Comparison of ENCODE assay signal across 14 cellular contexts in genomic region chr20:50273601-50274491, GRCh38.
DNase-seq lines count a peak whose midpoint lies in the region; ATAC-seq, FAIRE-seq and TF ChIP-seq lines count a peak whose summit lies in the region.
"Had no signal": no experiment of that assay in that cellular context is flagged by ENCODE, and none has a peak within 500 bp of the region (broad histone marks: within the 10 kb centered on the region; RNA-seq: fewer than 3 reads in every experiment).

No MANE protein-coding gene starts in this region.

- CTCF ChIA-PET in A549 (lab: Yijun Ruan, JAX), result interaction anchor here (1.0 to 2.4 kb wide), 5 partner anchors 8 to 99 kb away, joined by 3 to 13 read pairs (median 3); no protein-coding TSS in a partner anchor

- TF ChIP-seq RAD21 in A549 (conservative IDR thresholded peaks at IDR 0.05 in 1 of 2, IDR thresholded peaks at IDR 0.05 in 1 of 2), result peak; percentile 13 to 32; a peak in 1 of 5 replicates

- POLR2A ChIA-PET in A549 (lab: Yijun Ruan, JAX), result no interaction called here

- peak overlapping the region; percentile 65 for H2AK5ac ChIP-seq in neuronal stem cell (ENCODE audit: low read depth, low read length)

- H3K4me3 ChIP-seq in A549 (no peak overlapping the region), neuronal stem cell (ENCODE audit: low read length in 2 of 2) (no peak overlapping the region)

- H3K18ac ChIP-seq in neuronal stem cell (ENCODE audit: low read length), result peak overlapping the region; percentile 60

- H2BK5ac ChIP-seq in neuronal stem cell (ENCODE audit: low read length), result no peak overlapping the region

- H3K9me3 Mint-ChIP-seq in dendritic cell treated with granulocyte-macrophage colony-stimulating factor and Interleukin-4, amounts not matched to agents 40 ng/mL and 50 ng/mL, for 4 days, result no peaks in the 10 kb centered on the region
- H3K9me3 Mint-ChIP-seq in HFFc6, result no peaks in the 10 kb centered on the region

- peak overlapping the region; percentile 77 for H3K27ac Mint-ChIP-seq in dendritic cell treated with granulocyte-macrophage colony-stimulating factor and Interleukin-4, amounts not matched to agents 40 ng/mL and 50 ng/mL, for 4 days
- no peak overlapping the region for H3K27ac Mint-ChIP-seq in HFFc6

- H3K4ac ChIP-seq in neuronal stem cell (ENCODE audit: low read length), result no peak overlapping the region

- no peaks in the 10 kb centered on the region for H3K9me3 ChIP-seq in A549
- no peaks in the 10 kb centered on the region for H3K9me3 ChIP-seq in neuronal stem cell (replicated peaks in 1 of 2; ENCODE audit: control insufficient read depth in 2 of 2, insufficient read depth in 1 of 2, low read depth in 1 of 2, low read length in 2 of 2)

- H3K27me3 ChIP-seq in neuronal stem cell (ENCODE audit: control insufficient read depth in 3 of 3, insufficient read depth in 3 of 3, low read depth in 1 of 3, low read length in 3 of 3), result peaks cover 0 to 10% (median 2%) of the 10 kb centered on the region in 3 experiments

- peaks cover 97% of the 10 kb centered on the region for H3K4me1 Mint-ChIP-seq in dendritic cell treated with granulocyte-macrophage colony-stimulating factor and Interleukin-4, amounts not matched to agents 40 ng/mL and 50 ng/mL, for 4 days (ENCODE audit: low read depth)
- peaks cover 15% of the 10 kb centered on the region for H3K4me1 Mint-ChIP-seq in HFFc6 (ENCODE audit: low read depth)

- H3K36me3 ChIP-seq in neuronal stem cell (replicated peaks in 1 of 2; ENCODE audit: control insufficient read depth in 2 of 2, insufficient read depth in 2 of 2, low read length in 2 of 2), result no peaks in the 10 kb centered on the region

- no peak overlapping the region for H3K14ac ChIP-seq in neuronal stem cell (ENCODE audit: low read length)

- DNase-seq in A549 (ENCODE audit: low read depth in 1 of 2, low spot score in 1 of 2) (peak in 1 of 2 experiments; percentile 47), NCI-H2171 (lab: John Stamatoyannopoulos, UW) (peak; percentile 35), neuronal stem cell (ENCODE audit: low spot score) (no peak), NCI-H1092 (lab: John Stamatoyannopoulos, UW) (no peak), HFFc6 (no peak), NCI-H2196 treated with DMSO at 0.1 percent for 48 hours (lab: John Stamatoyannopoulos, UW; ENCODE audit: unreplicated experiment) (no peak)
- DNase-seq: activated CD4-positive, CD25-positive, alpha-beta regulatory T cell; activated T-cell treated with anti-CD3 and anti-CD28 coated beads for 4 hours; GDM1; MM.1S; NCI-H510A had no signal

- H3K4me1 ChIP-seq in A549, result peaks cover 30% of the 10 kb centered on the region
- peaks cover 0 to 3% of the 10 kb centered on the region in 2 donors for H3K4me1 ChIP-seq in neuronal stem cell (ENCODE audit: control insufficient read depth in 2 of 2, insufficient read depth in 1 of 2, low read depth in 1 of 2, low read length in 2 of 2)

- H3K4me2 ChIP-seq in A549, result no peak overlapping the region
- no peak overlapping the region for H3K4me2 ChIP-seq in neuronal stem cell (ENCODE audit: insufficient read depth, low read length, poor library complexity, severe bottlenecking)

- H3K79me1 ChIP-seq in neuronal stem cell (ENCODE audit: low read depth, low read length), result no peaks in the 10 kb centered on the region

- H2BK15ac ChIP-seq in neuronal stem cell (ENCODE audit: low read length), result peak overlapping the region; percentile 55

- H2AFZ ChIP-seq in neuronal stem cell (ENCODE audit: low read length), result no peak overlapping the region

- H2BK12ac ChIP-seq in neuronal stem cell (ENCODE audit: low read length), result no peak overlapping the region

- H2BK120ac ChIP-seq in neuronal stem cell (ENCODE audit: low read depth, low read length), result peak overlapping the region; percentile 14

- peak overlapping the region; percentile 54 for H4K8ac ChIP-seq in neuronal stem cell (ENCODE audit: low read depth, low read length)

- no peaks in the 10 kb centered on the region for H3K27me3 Mint-ChIP-seq in dendritic cell treated with granulocyte-macrophage colony-stimulating factor and Interleukin-4, amounts not matched to agents 40 ng/mL and 50 ng/mL, for 4 days
- H3K27me3 Mint-ChIP-seq in HFFc6 (ENCODE audit: insufficient read depth), result peaks cover 15% of the 10 kb centered on the region

- no peak overlapping the region for H3K23ac ChIP-seq in neuronal stem cell (ENCODE audit: low read depth, low read length, poor library complexity)

- intact Hi-C loops in dendritic cell treated with granulocyte-macrophage colony-stimulating factor and Interleukin-4, amounts not matched to agents 40 ng/mL and 50 ng/mL, for 4 days (cut with micrococcal nuclease), result loop anchor here (2.0 to 10.0 kb wide), 3 partner anchors 33 to 83 kb away; partner anchors contain the start of gene CEBPB

- peaks cover 19% of the 10 kb centered on the region for H3K36me3 Mint-ChIP-seq in dendritic cell treated with granulocyte-macrophage colony-stimulating factor and Interleukin-4, amounts not matched to agents 40 ng/mL and 50 ng/mL, for 4 days (ENCODE audit: low read depth)
- no peaks in the 10 kb centered on the region for H3K36me3 Mint-ChIP-seq in HFFc6 (ENCODE audit: low read depth)

- H3K27ac ChIP-seq in A549 (peak overlapping the region; percentile 58 to 96), neuronal stem cell (replicated peaks; ENCODE audit: low read length) (no peak overlapping the region)
- H3K27ac ChIP-seq: epithelial cell of prostate had no signal

- TF ChIP-seq POLR2A in A549 (IDR thresholded peaks at IDR 0.05; ENCODE audit: low read length), result no peak

- H3K9ac ChIP-seq in neuronal stem cell (ENCODE audit: low read depth, low read length, poor library complexity), result peak overlapping the region; percentile 14

- 84% methylated on average over 19 of the region's 19 CpGs for WGBS in A549 (ENCODE audit: missing lambda C conversion rate)
- no CpG with 5 or more reads among the region's 19 CpGs for WGBS in neuronal stem cell (ENCODE audit: extremely low coverage in 2 of 2, insufficient read length in 2 of 2, insufficient replicate concordance in 1 of 2), 2 donors

- TF ChIP-seq CTCF in A549 (IDR thresholded peaks at IDR 0.05) (no peak), HFFc6 (IDR thresholded peaks at IDR 0.05) (no peak)

- peak; percentile 9 to 28; a peak in 3 of 6 replicates for ATAC-seq in A549
- no peak for ATAC-seq in HG03045 (IDR thresholded peaks at IDR 0.05; ENCODE audit: unreplicated experiment)

- H4K91ac ChIP-seq in neuronal stem cell (ENCODE audit: low read depth, low read length, poor library complexity), result no peak overlapping the region

- no peak for FAIRE-seq in A549 (lab: Jason Lieb, UNC)

- peak overlapping the region; percentile 47 for H3K4me3 Mint-ChIP-seq in dendritic cell treated with granulocyte-macrophage colony-stimulating factor and Interleukin-4, amounts not matched to agents 40 ng/mL and 50 ng/mL, for 4 days
- H3K4me3 Mint-ChIP-seq in HFFc6, result no peak overlapping the region

- TF ChIP-seq EP300 in A549 (IDR thresholded peaks at IDR 0.05), result no peak

TF ChIP-seq in A549, 52 proteins besides CTCF, POLR2A, EP300 and RAD21:
- TF ChIP-seq KDM5A (IDR thresholded peaks at IDR 0.05) (no peak), SREBF2 (IDR thresholded peaks at IDR 0.05) (no peak), FOSL2 (IDR thresholded peaks at IDR 0.05) (no peak), FOSL2 (CRISPR knock-in tag; IDR thresholded peaks at IDR 0.05) (no peak), CHD2 (IDR thresholded peaks at IDR 0.05; ENCODE audit: low read length, partially characterized antibody) (no peak), BHLHE40 (IDR thresholded peaks at IDR 0.05; ENCODE audit: low read depth, low read length) (no peak), TP53 (CRISPR knock-in tag; IDR thresholded peaks at IDR 0.05) (no peak), ZNF302 (CRISPR knock-in tag; IDR thresholded peaks at IDR 0.05) (no peak), EHF (CRISPR knock-in tag; IDR thresholded peaks at IDR 0.05) (no peak)
